23 cellular contexts compared by ENCODE assay signal in genomic region chr2:98467652-98468051, GRCh38. TPM values are rescaled to one million over a fixed set of nuclear protein-coding genes. Genes with fewer than 3 reads are reported as not detected.
DNase-seq lines count a peak whose midpoint lies in the region; ATAC-seq and TF ChIP-seq lines count a peak whose summit lies in the region.
"Had no signal": no experiment of that assay in that cellular context is flagged by ENCODE, and none has a peak within 500 bp of the region (broad histone marks: within the 10 kb centered on the region; RNA-seq: fewer than 3 reads in every experiment).

No MANE protein-coding gene starts in this region.

- H3K4me1 Mint-ChIP-seq in activated CD4-positive, alpha-beta T cell treated with anti-CD3 and anti-CD28 coated beads for 36 hours, result peaks cover 95% of the 10 kb centered on the region
- H3K4me1 Mint-ChIP-seq in CD4-positive, alpha-beta T cell (ENCODE audit: low read depth), result peaks cover 95% of the 10 kb centered on the region
- peaks cover 89% of the 10 kb centered on the region for H3K4me1 Mint-ChIP-seq in activated T-helper 1 cell treated with anti-CD3 and anti-CD28 coated beads, Interleukin-12 subunit alpha, Interleukin-12 subunit beta, Interleukin-2, Interleukin-4 antibody, amounts not matched to agents 30 ng/mL and 10 ng/mL and 1 ng/mL, durations not matched to agents 14 hours and 24 hours and 36 hours (ENCODE audit: low read depth)
- peaks cover 76 to 100% (median 92%) of the 10 kb centered on the region in 7 donors for H3K4me1 Mint-ChIP-seq in naive thymus-derived CD4-positive, alpha-beta T cell

- H3K18ac ChIP-seq in trophoblast cell (ENCODE audit: low read length), result no peak overlapping the region

- H2AK5ac ChIP-seq in trophoblast cell (ENCODE audit: low read length), result no peak overlapping the region

- no peaks in the 10 kb centered on the region for H3K79me2 ChIP-seq in trophoblast cell (ENCODE audit: control insufficient read depth, insufficient read depth, low read length, poor library complexity)

- no peak for DNase-seq in activated CD4-positive, alpha-beta T cell treated with anti-CD3 and anti-CD28 coated beads for 36 hours
- no peak for DNase-seq in activated CD4-positive, alpha-beta T cell treated with anti-CD3 and anti-CD28 coated beads, Interleukin-2, amount 50 U/mL, for 4 hours
- no peak for DNase-seq in CD4-positive, alpha-beta T cell
- DNase-seq in activated T-helper 1 cell treated with anti-CD3 and anti-CD28 coated beads, Interleukin-12 subunit alpha, Interleukin-12 subunit beta, Interleukin-2, Interleukin-4 antibody, amounts not matched to agents 30 ng/mL and 10 ng/mL and 1 ng/mL, durations not matched to agents 14 hours and 24 hours and 36 hours (ENCODE audit: low spot score), result no peak
- DNase-seq in naive thymus-derived CD4-positive, alpha-beta T cell, result no peak
- DNase-seq in pons (ENCODE audit: low spot score) (no peak), trophoblast cell (no peak), left ventricle myocardium superior (no peak)
- DNase-seq: AML-193; aorta; dermis blood vessel endothelial cell; glutamatergic neuron; GOT3; NCI-H1092; NCI-H2029 treated with DMSO at 0.1 percent for 48 hours; stimulated activated CD4-positive, alpha-beta T cell treated with anti-CD3 and anti-CD28 coated beads, Interleukin-12 subunit alpha, Interleukin-12 subunit beta, amount 100 ng/mL, for 4 hours; stimulated activated CD4-positive, alpha-beta T cell treated with anti-CD3 and anti-CD28 coated beads, Interleukin-4, amount 100 ng/mL, for 4 hours; substantia nigra; WERI-Rb-1 had no signal

- no peaks in the 10 kb centered on the region for H3K27me3 Mint-ChIP-seq in activated CD4-positive, alpha-beta T cell treated with anti-CD3 and anti-CD28 coated beads for 36 hours
- no peaks in the 10 kb centered on the region for H3K27me3 Mint-ChIP-seq in CD4-positive, alpha-beta T cell
- no peaks in the 10 kb centered on the region for H3K27me3 Mint-ChIP-seq in activated T-helper 1 cell treated with anti-CD3 and anti-CD28 coated beads, Interleukin-12 subunit alpha, Interleukin-12 subunit beta, Interleukin-2, Interleukin-4 antibody, amounts not matched to agents 30 ng/mL and 10 ng/mL and 1 ng/mL, durations not matched to agents 14 hours and 24 hours and 36 hours (ENCODE audit: insufficient read depth)
- no peaks in the 10 kb centered on the region for H3K27me3 Mint-ChIP-seq in naive thymus-derived CD4-positive, alpha-beta T cell
- H3K27me3 Mint-ChIP-seq: memory B cell had no signal

- H4K91ac ChIP-seq in trophoblast cell (ENCODE audit: low read depth, low read length), result no peak overlapping the region

- peaks cover 0 to 6% (median 0%) of the 10 kb centered on the region in 3 experiments for H3K36me3 ChIP-seq in naive thymus-derived CD4-positive, alpha-beta T cell (ENCODE audit: control insufficient read depth in 2 of 3, insufficient read depth in 3 of 3, low read length in 3 of 3)
- H3K36me3 ChIP-seq in trophoblast cell (ENCODE audit: control insufficient read depth in 1 of 2, insufficient read depth in 2 of 2, low read length in 2 of 2), result no peaks in the 10 kb centered on the region
- H3K36me3 ChIP-seq: right atrium auricular region, SJCRH30, WERI-Rb-1 had no signal

- no peaks in the 10 kb centered on the region for H3K9me3 Mint-ChIP-seq in activated CD4-positive, alpha-beta T cell treated with anti-CD3 and anti-CD28 coated beads for 36 hours (ENCODE audit: low read depth)
- no peaks in the 10 kb centered on the region for H3K9me3 Mint-ChIP-seq in CD4-positive, alpha-beta T cell
- H3K9me3 Mint-ChIP-seq in activated T-helper 1 cell treated with anti-CD3 and anti-CD28 coated beads, Interleukin-12 subunit alpha, Interleukin-12 subunit beta, Interleukin-2, Interleukin-4 antibody, amounts not matched to agents 30 ng/mL and 10 ng/mL and 1 ng/mL, durations not matched to agents 14 hours and 24 hours and 36 hours, result no peaks in the 10 kb centered on the region
- H3K9me3 Mint-ChIP-seq in naive thymus-derived CD4-positive, alpha-beta T cell, result peaks cover 0 to 5% (median 0%) of the 10 kb centered on the region in 11 donors
- H3K9me3 Mint-ChIP-seq: memory B cell had no signal

- no peak overlapping the region for H3K9ac ChIP-seq in trophoblast cell (ENCODE audit: low read length)

- H3K4ac ChIP-seq in trophoblast cell (ENCODE audit: low read depth, low read length), result no peak overlapping the region

- H3K23ac ChIP-seq in trophoblast cell (ENCODE audit: low read length), result no peak overlapping the region

- no peak overlapping the region for H4K8ac ChIP-seq in trophoblast cell (ENCODE audit: low read depth, low read length)

- no peaks in the 10 kb centered on the region for H3K9me3 ChIP-seq in CD4-positive, alpha-beta T cell (ENCODE audit: control insufficient read depth, low read length)
- no peaks in the 10 kb centered on the region for H3K9me3 ChIP-seq in naive thymus-derived CD4-positive, alpha-beta T cell (ENCODE audit: control insufficient read depth in 2 of 3, low read length in 3 of 3)
- no peaks in the 10 kb centered on the region for H3K9me3 ChIP-seq in trophoblast cell (ENCODE audit: insufficient read depth, low read depth, low read length)
- H3K9me3 ChIP-seq: right atrium auricular region, SJCRH30 had no signal

- no peak for TF ChIP-seq CTCF in CD4-positive, alpha-beta T cell (IDR thresholded peaks at IDR 0.05)

- H3K27ac ChIP-seq in CD4-positive, alpha-beta T cell (ENCODE audit: low read depth, low read length), result peak overlapping the region; percentile 87
- peak overlapping the region; percentile 85 for H3K27ac ChIP-seq in naive thymus-derived CD4-positive, alpha-beta T cell (ENCODE audit: low read depth, low read length)
- H3K27ac ChIP-seq in trophoblast cell (ENCODE audit: low read depth, low read length), result no peak overlapping the region
- H3K27ac ChIP-seq: right atrium auricular region, WERI-Rb-1 had no signal

- H3K27me3 ChIP-seq in CD4-positive, alpha-beta T cell (ENCODE audit: control insufficient read depth, insufficient read depth, low read length), result no peaks in the 10 kb centered on the region
- H3K27me3 ChIP-seq in naive thymus-derived CD4-positive, alpha-beta T cell (ENCODE audit: control insufficient read depth in 2 of 2, insufficient read depth in 2 of 2, low read length in 2 of 2), result no peaks in the 10 kb centered on the region
- no peaks in the 10 kb centered on the region for H3K27me3 ChIP-seq in trophoblast cell (ENCODE audit: insufficient read depth, low read length)
- H3K27me3 ChIP-seq: right atrium auricular region, SJCRH30 had no signal

- peak overlapping the region; percentile 61 for H3K4me3 ChIP-seq in naive thymus-derived CD4-positive, alpha-beta T cell (ENCODE audit: low read length)
- H3K4me3 ChIP-seq in trophoblast cell (ENCODE audit: low read depth, low read length), result no peak overlapping the region
- H3K4me3 ChIP-seq: right atrium auricular region, SJCRH30 had no signal

- H3K27ac Mint-ChIP-seq in activated CD4-positive, alpha-beta T cell treated with anti-CD3 and anti-CD28 coated beads for 36 hours, result peak overlapping the region; percentile 96
- H3K27ac Mint-ChIP-seq in CD4-positive, alpha-beta T cell, result peak overlapping the region; percentile 95
- peak overlapping the region; percentile 64 for H3K27ac Mint-ChIP-seq in activated T-helper 1 cell treated with anti-CD3 and anti-CD28 coated beads, Interleukin-12 subunit alpha, Interleukin-12 subunit beta, Interleukin-2, Interleukin-4 antibody, amounts not matched to agents 30 ng/mL and 10 ng/mL and 1 ng/mL, durations not matched to agents 14 hours and 24 hours and 36 hours
- H3K27ac Mint-ChIP-seq in naive thymus-derived CD4-positive, alpha-beta T cell, result peak overlapping the region; percentile 93 to 99 (median 96)

- WGBS in trophoblast cell (ENCODE audit: extremely low coverage, insufficient coverage, insufficient read length), result no CpG with 5 or more reads among the region's 3 CpGs

- CTCF ChIA-PET in activated CD4-positive, alpha-beta T cell treated with anti-CD3 and anti-CD28 coated beads for 36 hours (lab: Charles Lee), result interaction anchor here (0.6 to 1.9 kb wide), 3 partner anchors 12 to 48 kb away, joined by 3 to 5 read pairs (median 5); no protein-coding TSS in a partner anchor
- CTCF ChIA-PET in CD4-positive, alpha-beta T cell (lab: Charles Lee), result interaction anchor here (1.0 kb wide), 1 partner anchor 9 kb away, joined by 3 read pairs; no protein-coding TSS in a partner anchor
- CTCF ChIA-PET in naive thymus-derived CD4-positive, alpha-beta T cell (lab: Charles Lee), result interaction anchor here (1.1 to 4.9 kb wide), 2 partner anchors 19 to 55 kb away, joined by 3 to 26 read pairs; no protein-coding TSS in a partner anchor

- peaks cover 7% of the 10 kb centered on the region for H3K36me3 Mint-ChIP-seq in activated CD4-positive, alpha-beta T cell treated with anti-CD3 and anti-CD28 coated beads for 36 hours (ENCODE audit: low read depth)
- peaks cover 13% of the 10 kb centered on the region for H3K36me3 Mint-ChIP-seq in CD4-positive, alpha-beta T cell (ENCODE audit: low read depth)
- H3K36me3 Mint-ChIP-seq in activated T-helper 1 cell treated with anti-CD3 and anti-CD28 coated beads, Interleukin-12 subunit alpha, Interleukin-12 subunit beta, Interleukin-2, Interleukin-4 antibody, amounts not matched to agents 30 ng/mL and 10 ng/mL and 1 ng/mL, durations not matched to agents 14 hours and 24 hours and 36 hours (ENCODE audit: low read depth), result peaks cover 20% of the 10 kb centered on the region
- peaks cover 0 to 57% (median 7%) of the 10 kb centered on the region in 5 donors for H3K36me3 Mint-ChIP-seq in naive thymus-derived CD4-positive, alpha-beta T cell
- H3K36me3 Mint-ChIP-seq: memory B cell had no signal

- no peak overlapping the region for H2BK5ac ChIP-seq in trophoblast cell (ENCODE audit: low read depth, low read length, poor library complexity)

- H2BK12ac ChIP-seq in trophoblast cell (ENCODE audit: low read length), result no peak overlapping the region

- no peak overlapping the region for H4K12ac ChIP-seq in trophoblast cell (ENCODE audit: low read depth, low read length)

- no peak overlapping the region for H2BK120ac ChIP-seq in trophoblast cell (ENCODE audit: insufficient read depth, low read length, poor library complexity)

- H3K14ac ChIP-seq in trophoblast cell (ENCODE audit: low read length), result no peak overlapping the region

- intact Hi-C loops in activated CD4-positive, alpha-beta T cell treated with anti-CD3 and anti-CD28 coated beads for 36 hours (cut with DNase I, micrococcal nuclease), result loop anchor here (1.0 to 10.0 kb wide), 10 partner anchors 13 to 1933 kb away; partner anchors contain the start of genes ACTR1B (in 1 of the 2), ARID5A (in 1 of the 2), EIF5B (in 1 of the 2) and MGAT4A (in 1 of the 2)
- intact Hi-C loops in CD4-positive, alpha-beta T cell (cut with DNase I, micrococcal nuclease), result loop anchor here in 1 of 2 experiments (10.0 kb wide), 2 partner anchors 267 to 473 kb away; partner anchors contain the start of genes MGAT4A and TMEM131
- intact Hi-C loops in activated T-helper 1 cell treated with anti-CD3 and anti-CD28 coated beads, Interleukin-12 subunit alpha, Interleukin-12 subunit beta, Interleukin-2, Interleukin-4 antibody, amounts not matched to agents 30 ng/mL and 10 ng/mL and 1 ng/mL, durations not matched to agents 14 hours and 24 hours and 36 hours (cut with micrococcal nuclease), result loop anchor here (1.0 to 10.0 kb wide), 7 partner anchors 9 to 297 kb away; partner anchors contain the start of gene MGAT4A
- intact Hi-C loops in naive thymus-derived CD4-positive, alpha-beta T cell (cut with micrococcal nuclease), result loop anchor here (1.0 to 10.0 kb wide), 3 partner anchors 12 to 753 kb away; partner anchors contain the start of genes MGAT4A (in 2 of the 2) and ZAP70 (in 1 of the 2)
- intact Hi-C loops in left ventricle myocardium superior (cut with micrococcal nuclease), result no loop called here

- ATAC-seq in activated CD4-positive, alpha-beta T cell treated with anti-CD3 and anti-CD28 coated beads for 36 hours, result no peak
- no peak for ATAC-seq in CD4-positive, alpha-beta T cell (ENCODE audit: poor library complexity)
- ATAC-seq in naive thymus-derived CD4-positive, alpha-beta T cell, result no peak
- ATAC-seq in left ventricle myocardium superior, result no peak
- ATAC-seq: Panc1 had no signal

- peaks cover 91 to 93% of the 10 kb centered on the region in 2 donors for H3K4me1 ChIP-seq in naive thymus-derived CD4-positive, alpha-beta T cell (ENCODE audit: control insufficient read depth in 2 of 2, insufficient read depth in 2 of 2, low read length in 2 of 2)
- peaks cover 0 to 6% of the 10 kb centered on the region in 2 experiments for H3K4me1 ChIP-seq in trophoblast cell (ENCODE audit: control insufficient read depth in 1 of 2, insufficient read depth in 2 of 2, low read length in 2 of 2)

- no peak overlapping the region for H3K4me2 ChIP-seq in trophoblast cell (ENCODE audit: low read length)

- no peaks in the 10 kb centered on the region for H3K79me1 ChIP-seq in trophoblast cell (ENCODE audit: low read length)

- no peak overlapping the region for H2AFZ ChIP-seq in trophoblast cell (ENCODE audit: insufficient read depth, low read length, poor library complexity)

- POLR2A ChIA-PET in activated CD4-positive, alpha-beta T cell treated with anti-CD3 and anti-CD28 coated beads for 36 hours (lab: Charles Lee), result interaction anchor here (2.2 kb wide), 1 partner anchor 12 kb away, joined by 7 read pairs; no protein-coding TSS in a partner anchor
- POLR2A ChIA-PET in CD4-positive, alpha-beta T cell (lab: Charles Lee), result interaction anchor here (4.1 to 8.8 kb wide), 3 partner anchors 12 to 20 kb away, joined by 20 to 213 read pairs (median 53); partner anchors contain the start of gene INPP4A
- POLR2A ChIA-PET in naive thymus-derived CD4-positive, alpha-beta T cell (lab: Charles Lee), result interaction anchor here (1.1 to 8.7 kb wide), 4 partner anchors 11 to 37 kb away, joined by 3 to 140 read pairs (median 66); no protein-coding TSS in a partner anchor

- no peak overlapping the region for H3K4me3 Mint-ChIP-seq in activated CD4-positive, alpha-beta T cell treated with anti-CD3 and anti-CD28 coated beads for 36 hours
- H3K4me3 Mint-ChIP-seq in CD4-positive, alpha-beta T cell, result peak overlapping the region; percentile 89
- H3K4me3 Mint-ChIP-seq in activated T-helper 1 cell treated with anti-CD3 and anti-CD28 coated beads, Interleukin-12 subunit alpha, Interleukin-12 subunit beta, Interleukin-2, Interleukin-4 antibody, amounts not matched to agents 30 ng/mL and 10 ng/mL and 1 ng/mL, durations not matched to agents 14 hours and 24 hours and 36 hours, result peak overlapping the region; percentile 38
- peak overlapping the region; percentile 78 to 98 (median 87) for H3K4me3 Mint-ChIP-seq in naive thymus-derived CD4-positive, alpha-beta T cell
- H3K4me3 Mint-ChIP-seq: memory B cell had no signal

RNA-seq across cellular contexts. Expression of gene INPP4A, which starts 23.0 kb away (rescaled TPM):
- total RNA-seq in activated CD4-positive, alpha-beta T cell treated with anti-CD3 and anti-CD28 coated beads for 36 hours, result 10 to 100 TPM; 29.1 to 33.0 TPM
- 10 to 100 TPM; 86.4 to 89.2 TPM for total RNA-seq in CD4-positive, alpha-beta T cell
- total RNA-seq in activated T-helper 1 cell treated with anti-CD3 and anti-CD28 coated beads, Interleukin-12 subunit alpha, Interleukin-12 subunit beta, Interleukin-2, Interleukin-4 antibody, amounts not matched to agents 30 ng/mL and 10 ng/mL and 1 ng/mL, durations not matched to agents 14 hours and 24 hours and 36 hours, result 54.6 and 55.7 TPM in 2 replicates
- total RNA-seq in naive thymus-derived CD4-positive, alpha-beta T cell, result 100 to 1,000 TPM; 126 to 165 (median 157) TPM
- 10 to 100 TPM; 51.4 to 75.4 TPM for polyA plus RNA-seq in naive thymus-derived CD4-positive, alpha-beta T cell
- 16.3 TPM in 2 replicates for polyA plus RNA-seq in trophoblast cell (2013)
- total RNA-seq in left ventricle myocardium superior, result 16.3 TPM
